Comparison of ENCODE assay signal across 18 cellular contexts in genomic region chr7:75979361-75980125, GRCh38. TPM values are rescaled to one million over a fixed set of nuclear protein-coding genes. Genes with fewer than 3 reads are reported as not detected.
DNase-seq lines count a peak whose midpoint lies in the region; ATAC-seq and TF ChIP-seq lines count a peak whose summit lies in the region.
"Had no signal": no experiment of that assay in that cellular context is flagged by ENCODE, and none has a peak within 500 bp of the region (broad histone marks: within the 10 kb centered on the region; RNA-seq: fewer than 3 reads in every experiment).

No MANE protein-coding gene starts in this region.

- CTCF ChIA-PET in activated CD8-positive, alpha-beta T cell treated with anti-CD3 and anti-CD28 coated beads for 36 hours (lab: Charles Lee) = no interaction called here

- no peak for TF ChIP-seq CTCF in endothelial cell (IDR thresholded peaks at IDR 0.05; ENCODE audit: unreplicated experiment)
- no peak for TF ChIP-seq CTCF in nephron progenitor cell (IDR thresholded peaks at IDR 0.05)
- TF ChIP-seq CTCF in activated CD8-positive, alpha-beta T cell treated with anti-CD3 and anti-CD28 coated beads for 36 hours (IDR thresholded peaks at IDR 0.05) = no peak

- ATAC-seq in stimulated activated naive CD8-positive, alpha-beta T cell treated with anti-CD3 and anti-CD28 coated beads, Interleukin-15, amount 100 ng/mL, for 72 hours = peak; percentile 26
- ATAC-seq in stimulated activated naive CD8-positive, alpha-beta T cell treated with anti-CD3 and anti-CD28 coated beads, Interleukin-15, Interleukin-2, amounts not matched to agents 100 U/mL and 50 U/mL, for 24 hours = no peak
- no peak for ATAC-seq in activated CD8-positive, alpha-beta T cell treated with anti-CD3 and anti-CD28 coated beads for 36 hours
- ATAC-seq: naive thymus-derived CD8-positive, alpha-beta T cell had no signal

- no peaks in the 10 kb centered on the region for H3K9me3 Mint-ChIP-seq in stimulated activated naive CD8-positive, alpha-beta T cell treated with anti-CD3 and anti-CD28 coated beads, Interleukin-15, amount 100 ng/mL, for 72 hours
- no peaks in the 10 kb centered on the region for H3K9me3 Mint-ChIP-seq in endothelial cell (ENCODE audit: unreplicated experiment)
- H3K9me3 Mint-ChIP-seq in nephron progenitor cell = no peaks in the 10 kb centered on the region
- no peaks in the 10 kb centered on the region for H3K9me3 Mint-ChIP-seq in activated CD8-positive, alpha-beta T cell treated with anti-CD3 and anti-CD28 coated beads for 36 hours
- H3K9me3 Mint-ChIP-seq: activated CD4-positive, alpha-beta memory T cell treated with anti-CD3 and anti-CD28 coated beads for 36 hours; naive thymus-derived CD8-positive, alpha-beta T cell had no signal

- POLR2A ChIA-PET in activated CD8-positive, alpha-beta T cell treated with anti-CD3 and anti-CD28 coated beads for 36 hours (lab: Charles Lee) = no interaction called here

- DNase-seq in stimulated activated naive CD8-positive, alpha-beta T cell treated with anti-CD3 and anti-CD28 coated beads, Interleukin-15, amount 100 ng/mL, for 72 hours = no peak
- no peak for DNase-seq in stimulated activated naive CD8-positive, alpha-beta T cell treated with anti-CD3 and anti-CD28 coated beads, Interleukin-15, Interleukin-2, amounts not matched to agents 100 U/mL and 50 U/mL, for 24 hours
- DNase-seq in endothelial cell (ENCODE audit: low spot score) (no peak), nephron progenitor cell (no peak), EL (no peak), T1000 (lab: John Stamatoyannopoulos, UW) (no peak)
- DNase-seq in activated CD8-positive, alpha-beta T cell treated with anti-CD3 and anti-CD28 coated beads for 36 hours = no peak
- no peak for DNase-seq in activated T-cell treated with anti-CD3 and anti-CD28 coated beads, Interleukin-2, amount 50 U/mL, for 1 hour
- DNase-seq: activated CD4-positive, alpha-beta memory T cell treated with anti-CD3 and anti-CD28 coated beads for 36 hours; activated T-cell treated with anti-CD3 and anti-CD28 coated beads, Interleukin-2, amount 50 U/mL, for 48 hours; brain microvascular endothelial cell; dermis blood vessel endothelial cell; GOT3; naive thymus-derived CD8-positive, alpha-beta T cell; NCI-H187 treated with DMSO at 0.1 percent for 48 hours; NCI-H226; NK-92 treated with Interleukin-12 subunit alpha and Interleukin-12 subunit beta, amount 100 ng/mL, for 24 hours had no signal

- intact Hi-C loops in activated CD8-positive, alpha-beta T cell treated with anti-CD3 and anti-CD28 coated beads for 36 hours (cut with micrococcal nuclease) = no loop called here

- no peak overlapping the region for H3K27ac Mint-ChIP-seq in stimulated activated naive CD8-positive, alpha-beta T cell treated with anti-CD3 and anti-CD28 coated beads, Interleukin-15, amount 100 ng/mL, for 72 hours
- H3K27ac Mint-ChIP-seq in endothelial cell (ENCODE audit: unreplicated experiment) = no peak overlapping the region
- peak overlapping the region; percentile 82 for H3K27ac Mint-ChIP-seq in nephron progenitor cell
- H3K27ac Mint-ChIP-seq in activated CD8-positive, alpha-beta T cell treated with anti-CD3 and anti-CD28 coated beads for 36 hours = no peak overlapping the region
- H3K27ac Mint-ChIP-seq: activated CD4-positive, alpha-beta memory T cell treated with anti-CD3 and anti-CD28 coated beads for 36 hours; activated naive CD8-positive, alpha-beta T cell had no signal

- no peak overlapping the region for H3K4me3 Mint-ChIP-seq in stimulated activated naive CD8-positive, alpha-beta T cell treated with anti-CD3 and anti-CD28 coated beads, Interleukin-15, amount 100 ng/mL, for 72 hours
- H3K4me3 Mint-ChIP-seq in endothelial cell (ENCODE audit: unreplicated experiment) = peak overlapping the region; percentile 29
- no peak overlapping the region for H3K4me3 Mint-ChIP-seq in nephron progenitor cell
- H3K4me3 Mint-ChIP-seq in activated CD8-positive, alpha-beta T cell treated with anti-CD3 and anti-CD28 coated beads for 36 hours = no peak overlapping the region
- H3K4me3 Mint-ChIP-seq: activated CD4-positive, alpha-beta memory T cell treated with anti-CD3 and anti-CD28 coated beads for 36 hours; activated naive CD8-positive, alpha-beta T cell; naive thymus-derived CD8-positive, alpha-beta T cell had no signal

- H3K4me1 Mint-ChIP-seq in stimulated activated naive CD8-positive, alpha-beta T cell treated with anti-CD3 and anti-CD28 coated beads, Interleukin-15, amount 100 ng/mL, for 72 hours = no peaks in the 10 kb centered on the region
- H3K4me1 Mint-ChIP-seq in endothelial cell (ENCODE audit: unreplicated experiment) (no peaks in the 10 kb centered on the region), nephron progenitor cell (peaks cover 10% of the 10 kb centered on the region)
- H3K4me1 Mint-ChIP-seq in activated CD8-positive, alpha-beta T cell treated with anti-CD3 and anti-CD28 coated beads for 36 hours (ENCODE audit: low read depth) = no peaks in the 10 kb centered on the region

- H3K27me3 Mint-ChIP-seq in stimulated activated naive CD8-positive, alpha-beta T cell treated with anti-CD3 and anti-CD28 coated beads, Interleukin-15, amount 100 ng/mL, for 72 hours = no peaks in the 10 kb centered on the region
- H3K27me3 Mint-ChIP-seq in endothelial cell (ENCODE audit: unreplicated experiment) (peaks cover 9% of the 10 kb centered on the region), nephron progenitor cell (ENCODE audit: low read depth, poor library complexity) (no peaks in the 10 kb centered on the region)
- no peaks in the 10 kb centered on the region for H3K27me3 Mint-ChIP-seq in activated CD8-positive, alpha-beta T cell treated with anti-CD3 and anti-CD28 coated beads for 36 hours
- H3K27me3 Mint-ChIP-seq: activated CD4-positive, alpha-beta memory T cell treated with anti-CD3 and anti-CD28 coated beads for 36 hours; activated naive CD8-positive, alpha-beta T cell; naive thymus-derived CD8-positive, alpha-beta T cell had no signal

- H3K36me3 Mint-ChIP-seq in endothelial cell (ENCODE audit: low read depth, unreplicated experiment) = peaks cover 9% of the 10 kb centered on the region
- H3K36me3 Mint-ChIP-seq in nephron progenitor cell (ENCODE audit: low read depth) = peaks cover 5% of the 10 kb centered on the region
- peaks cover 1% of the 10 kb centered on the region for H3K36me3 Mint-ChIP-seq in activated CD8-positive, alpha-beta T cell treated with anti-CD3 and anti-CD28 coated beads for 36 hours (ENCODE audit: low read depth)
- H3K36me3 Mint-ChIP-seq: activated CD4-positive, alpha-beta memory T cell treated with anti-CD3 and anti-CD28 coated beads for 36 hours had no signal

RNA-seq across cellular contexts. Expression of gene TMEM120A, which starts 14.9 kb away (rescaled TPM):
- 18.2 TPM for total RNA-seq in endothelial cell (ENCODE audit: unreplicated experiment)
- 10 to 100 TPM; 12.2 to 12.4 TPM for total RNA-seq in activated CD8-positive, alpha-beta T cell treated with anti-CD3 and anti-CD28 coated beads for 36 hours
